8 cellular contexts compared by ENCODE assay signal in genomic region chr19:18612772-18613588, GRCh38. TPM values are rescaled to one million over a fixed set of nuclear protein-coding genes. Genes with fewer than 3 reads are reported as not detected.
DNase-seq lines count a peak whose midpoint lies in the region; ATAC-seq and TF ChIP-seq lines count a peak whose summit lies in the region.

Gene TMEM59L, plus strand, starts transcription at chr19:18612870. Its CDS starts 89 bp downstream, at chr19:18612959.

- no peaks in the 10 kb centered on the region for H3K9me3 Mint-ChIP-seq in central memory CD8-positive, alpha-beta T cell

- ATAC-seq in SK-N-SH treated with all-trans-retinoic acid at 6 μM for 48 hours: peak; percentile 62
- peak; percentile 52 for ATAC-seq in central memory CD8-positive, alpha-beta T cell (replicated peaks; ENCODE audit: extremely low read depth, poor library complexity, severe bottlenecking)
- peak; percentile 4 for ATAC-seq in upper lobe of right lung
- no peak for ATAC-seq in HG03135 (IDR thresholded peaks at IDR 0.05; ENCODE audit: unreplicated experiment)

- H3K27me3 ChIP-seq in GM06990 (replicated peaks; ENCODE audit: control insufficient read depth, insufficient read depth, low read length) (peaks cover 12% of the 10 kb centered on the region), upper lobe of right lung (peaks cover 82% of the 10 kb centered on the region)

- peaks cover 20% of the 10 kb centered on the region for H3K4me1 Mint-ChIP-seq in central memory CD8-positive, alpha-beta T cell

- H3K27ac Mint-ChIP-seq in central memory CD8-positive, alpha-beta T cell (ENCODE audit: low read depth): no peak within 1 kb of the TSS

- H3K9me3 ChIP-seq in upper lobe of right lung: no peaks in the 10 kb centered on the region

- peaks cover 3% of the 10 kb centered on the region for H3K36me3 Mint-ChIP-seq in central memory CD8-positive, alpha-beta T cell (ENCODE audit: insufficient read depth)

- 0 out of 2 replicates have a peak within 1 kb of the TSS, but pooled peaks have one; percentile 6 for H3K4me3 ChIP-seq in GM06990 (replicated peaks; ENCODE audit: low read depth, low read length)
- H3K4me3 ChIP-seq in upper lobe of right lung: peak within 1 kb of the TSS; percentile 31

- H3K4me3 Mint-ChIP-seq in central memory CD8-positive, alpha-beta T cell: peak within 1 kb of the TSS; percentile 76

- TF ChIP-seq CTCF in GM06990 (IDR thresholded peaks at IDR 0.05; ENCODE audit: insufficient read depth, low read length, poor library complexity, severe bottlenecking) (no peak), upper lobe of right lung (IDR thresholded peaks at IDR 0.05) (no peak)

- H3K36me3 ChIP-seq in GM06990 (ENCODE audit: control insufficient read depth, insufficient read depth, low read length): no peaks in the 10 kb centered on the region
- no peaks in the 10 kb centered on the region for H3K36me3 ChIP-seq in upper lobe of right lung

- intact Hi-C loops in upper lobe of right lung (cut with DNase I): no loop called here

- no peak within 1 kb of the TSS for H3K27ac ChIP-seq in upper lobe of right lung

- peaks cover 99% of the 10 kb centered on the region for H3K27me3 Mint-ChIP-seq in central memory CD8-positive, alpha-beta T cell

- H3K4me1 ChIP-seq in upper lobe of right lung: peaks cover 26% of the 10 kb centered on the region

- no peak for DNase-seq in GM06990 (ENCODE audit: extremely low read depth, insufficient read length)
- DNase-seq in central memory CD8-positive, alpha-beta T cell (ENCODE audit: low spot score in 2 of 2): peak in 1 of 2 donors; percentile 23
- DNase-seq in mucosa of gallbladder (ENCODE audit: low spot score): no peak
- no peak for DNase-seq in upper lobe of right lung
- DNase-seq in middle frontal gyrus (ENCODE audit: extremely low spot score, low spot score): no peak
- no peak for DNase-seq in SIG-M5 (lab: John Stamatoyannopoulos, UW)

TF ChIP-seq in SK-N-SH treated with all-trans-retinoic acid at 6 μM for 48 hours, 23 proteins besides CTCF, POLR2A, EP300 and RAD21:
- TF ChIP-seq CSDC2 (CRISPR knock-in tag; IDR thresholded peaks at IDR 0.05) (no peak), TSHZ2 (CRISPR knock-in tag; IDR thresholded peaks at IDR 0.05) (no peak), RARB (CRISPR knock-in tag; IDR thresholded peaks at IDR 0.05) (no peak)

RNA-seq across cellular contexts. Expression of gene TMEM59L, which starts in this region (rescaled TPM):
- 10.9 TPM for total RNA-seq in mucosa of gallbladder
- 2.2 TPM for total RNA-seq in upper lobe of right lung
